Comparison of ENCODE assay signal across 26 cellular contexts in genomic region chr7:156928406-156928747, GRCh38.
"Had no signal": no experiment of that assay in that cellular context is flagged by ENCODE, and none has a peak within 500 bp of the region (broad histone marks: within the 10 kb centered on the region; RNA-seq: fewer than 3 reads in every experiment).

No MANE protein-coding gene starts in this region.

- DNase-seq: activated CD4-positive, alpha-beta memory T cell treated with anti-CD3 and anti-CD28 coated beads for 36 hours; activated CD4-positive, alpha-beta T cell treated with anti-CD3 and anti-CD28 coated beads for 48 hours; activated CD8-positive, alpha-beta memory T cell treated with anti-CD3 and anti-CD28 coated beads, Interleukin-2, amount 50 U/mL, for 48 hours; activated T-cell treated with anti-CD3 and anti-CD28 coated beads, Interleukin-2, amount 50 U/mL, for 4 hours; central memory CD4-positive, alpha-beta T cell; esophagus squamous epithelium; foreskin melanocyte; heart right ventricle; kidney glomerular epithelial cell; left ventricle myocardium inferior; naive B cell; nephron progenitor cell; pancreas; stimulated activated CD4-positive, alpha-beta T cell treated with anti-CD3 and anti-CD28 coated beads, Interleukin-15, amount 100 ng/mL, for 24 hours; stimulated activated CD4-positive, alpha-beta T cell treated with anti-CD3 and anti-CD28 coated beads, Interleukin-2, amount 100 ng/mL, for 24 hours; stimulated activated naive B cell treated with anti-CD40 and anti-IgM and Interleukin-4, amounts not matched to agents 10 μg/mL and 1 μg/mL and 100 μg/mL, for 72 hours; stomach; T-helper 1 cell had no signal

- H3K9me3 Mint-ChIP-seq: activated CD4-positive, alpha-beta memory T cell treated with anti-CD3 and anti-CD28 coated beads for 36 hours; mesothelial cell of epicardium; naive B cell; nephron progenitor cell had no signal

- FAIRE-seq: pancreas had no signal

- H3K4me1 ChIP-seq: breast epithelium, esophagus squamous epithelium, heart right ventricle, left ventricle myocardium inferior, right atrium auricular region, stomach, tibial nerve had no signal

- H3K27me3 Mint-ChIP-seq: activated T-helper 17 cell treated with anti-CD3 and anti-CD28 coated beads, Interleukin-2, amount 50 U/mL, for 72 hours had no signal

- H3K36me3 ChIP-seq: breast epithelium, esophagus squamous epithelium, heart right ventricle, left ventricle myocardium inferior, pancreas, right atrium auricular region, stomach, tibial nerve had no signal

- H3K36me3 Mint-ChIP-seq: mesothelial cell of epicardium; stimulated activated naive B cell treated with anti-CD40 and anti-IgM and Interleukin-4, amounts not matched to agents 10 μg/mL and 1 μg/mL and 100 μg/mL, for 72 hours had no signal

- H3K27ac Mint-ChIP-seq: activated CD4-positive, alpha-beta memory T cell treated with anti-CD3 and anti-CD28 coated beads for 36 hours; activated naive CD4-positive, alpha-beta T cell treated with anti-CD3 and anti-CD28 coated beads, Interleukin-2, amount 50 U/mL, for 72 hours; activated T-helper 17 cell treated with anti-CD3 and anti-CD28 coated beads, Interleukin-2, amount 50 U/mL, for 72 hours; mesothelial cell of epicardium; nephron progenitor cell; stimulated activated naive B cell treated with anti-CD40 and anti-IgM and Interleukin-4, amounts not matched to agents 10 μg/mL and 1 μg/mL and 100 μg/mL, for 72 hours had no signal

- H3K4me3 ChIP-seq: breast epithelium, esophagus squamous epithelium, heart right ventricle, left ventricle myocardium inferior, pancreas, right atrium auricular region, smooth muscle cell, stomach, tibial nerve had no signal

- H3K9me3 ChIP-seq: breast epithelium, esophagus squamous epithelium, heart right ventricle, left ventricle myocardium inferior, pancreas, right atrium auricular region, stomach, tibial nerve had no signal

- ATAC-seq: activated CD4-positive, CD25-positive, alpha-beta regulatory T cell treated with anti-CD3 and anti-CD28 coated beads, Interleukin-2, amount 50 U/mL, for 24 hours; activated naive CD4-positive, alpha-beta T cell treated with anti-CD3 and anti-CD28 coated beads, Interleukin-2, amount 50 U/mL, for 72 hours; activated T-cell treated with anti-CD3 and anti-CD28 coated beads, Interleukin-2, amount 50 U/mL, for 4 hours; activated T-helper 17 cell treated with anti-CD3 and anti-CD28 coated beads, Interleukin-2, amount 50 U/mL, for 72 hours; heart right ventricle; pancreas; stimulated activated naive B cell treated with anti-CD40 and anti-IgM and Interleukin-4, amounts not matched to agents 10 μg/mL and 1 μg/mL and 100 μg/mL, for 72 hours had no signal

- H3K4me3 Mint-ChIP-seq: activated CD4-positive, alpha-beta memory T cell treated with anti-CD3 and anti-CD28 coated beads for 36 hours; activated T-cell treated with anti-CD3 and anti-CD28 coated beads, Interleukin-2, amount 50 U/mL, for 4 hours; activated T-helper 17 cell treated with anti-CD3 and anti-CD28 coated beads, Interleukin-2, amount 50 U/mL, for 72 hours; mesothelial cell of epicardium; naive B cell; nephron progenitor cell; stimulated activated naive B cell treated with anti-CD40 and anti-IgM and Interleukin-4, amounts not matched to agents 10 μg/mL and 1 μg/mL and 100 μg/mL, for 72 hours had no signal

- H3K27ac ChIP-seq: breast epithelium, esophagus squamous epithelium, heart right ventricle, left ventricle myocardium inferior, pancreas, right atrium auricular region, stomach, tibial nerve had no signal

- H3K27me3 ChIP-seq: breast epithelium, pancreas, right atrium auricular region had no signal
